1 cellular context compared by ENCODE assay signal in genomic region chr12:83114042-83114441, GRCh38.
TF ChIP-seq lines count a peak whose summit lies in the region.

No MANE protein-coding gene starts in this region.

TF ChIP-seq in neural cell, 6 proteins besides CTCF, POLR2A, EP300 and RAD21 (continued from another document):
- TF ChIP-seq REST (IDR thresholded peaks at IDR 0.05; ENCODE audit: borderline replicate concordance), result no peak
- TF ChIP-seq EZH2 (IDR thresholded peaks at IDR 0.05; ENCODE audit: borderline replicate concordance, insufficient read depth, low read length, poor library complexity, severe bottlenecking), result no peak
TF ChIP-seq in neural cell: peak in this region for 0.
